ENCODE assay signal across 8 cellular contexts in genomic region chr6:142942805-142943227, GRCh38. TPM values are rescaled to one million over a fixed set of nuclear protein-coding genes. Genes with fewer than 3 reads are reported as not detected.
DNase-seq lines count a peak whose midpoint lies in the region; ATAC-seq, FAIRE-seq and TF ChIP-seq lines count a peak whose summit lies in the region.

No MANE protein-coding gene starts in this region.

- peak; percentile 41 for DNase-seq in DMS53 treated with DMSO at 0.1 percent for 48 hours (lab: John Stamatoyannopoulos, UW; ENCODE audit: unreplicated experiment)
- peak; percentile 36 for DNase-seq in HuH-7.5 (ENCODE audit: low spot score)
- DNase-seq in activated T-helper 1 cell treated with anti-CD3 and anti-CD28 coated beads, Interleukin-12 subunit alpha, Interleukin-12 subunit beta, Interleukin-2, Interleukin-4 antibody, amounts not matched to agents 30 ng/mL and 10 ng/mL and 1 ng/mL, durations not matched to agents 14 hours and 24 hours and 36 hours (ENCODE audit: low spot score) = no peak
- DNase-seq in transverse colon = no peak
- no peak for DNase-seq in COLO668 (lab: John Stamatoyannopoulos, UW; ENCODE audit: unreplicated experiment)

- H3K27me3 Mint-ChIP-seq in activated T-helper 1 cell treated with anti-CD3 and anti-CD28 coated beads, Interleukin-12 subunit alpha, Interleukin-12 subunit beta, Interleukin-2, Interleukin-4 antibody, amounts not matched to agents 30 ng/mL and 10 ng/mL and 1 ng/mL, durations not matched to agents 14 hours and 24 hours and 36 hours (ENCODE audit: insufficient read depth) = peaks cover 6% of the 10 kb centered on the region

- ATAC-seq in GM21381 (IDR thresholded peaks at IDR 0.05; ENCODE audit: unreplicated experiment) = no peak
- ATAC-seq in GM18873 (IDR thresholded peaks at IDR 0.05; ENCODE audit: low FRiP score, unreplicated experiment) = no peak

- peak; percentile 57 to 69 (median 64) for TF ChIP-seq CTCF in transverse colon (IDR thresholded peaks at IDR 0.05)

- H3K27ac Mint-ChIP-seq in activated T-helper 1 cell treated with anti-CD3 and anti-CD28 coated beads, Interleukin-12 subunit alpha, Interleukin-12 subunit beta, Interleukin-2, Interleukin-4 antibody, amounts not matched to agents 30 ng/mL and 10 ng/mL and 1 ng/mL, durations not matched to agents 14 hours and 24 hours and 36 hours = peak overlapping the region; percentile 100

- in situ Hi-C loops in transverse colon (cut with MboI; ENCODE audit: low pct_ligation_motif_present in 1 of 4, low pct_unique_long_range_greater_than_20kb in 1 of 4, low sequenced_read_pairs in 3 of 4) = no loop called here

- H3K36me3 ChIP-seq in transverse colon = no peaks in the 10 kb centered on the region

- intact Hi-C loops in activated T-helper 1 cell treated with anti-CD3 and anti-CD28 coated beads, Interleukin-12 subunit alpha, Interleukin-12 subunit beta, Interleukin-2, Interleukin-4 antibody, amounts not matched to agents 30 ng/mL and 10 ng/mL and 1 ng/mL, durations not matched to agents 14 hours and 24 hours and 36 hours (cut with micrococcal nuclease) = loop anchor here (1.0 to 10.0 kb wide), 9 partner anchors 11 to 1409 kb away; partner anchors contain the start of gene SF3B5
- intact Hi-C loops in transverse colon (cut with DNase I; ENCODE audit: low total_unique reads) = loop anchor here (10.0 kb wide), 1 partner anchor 58 kb away; no protein-coding TSS in a partner anchor

- no peak for TF ChIP-seq EP300 in transverse colon (IDR thresholded peaks at IDR 0.05; ENCODE audit: low read depth)

- no peaks in the 10 kb centered on the region for H3K9me3 Mint-ChIP-seq in activated T-helper 1 cell treated with anti-CD3 and anti-CD28 coated beads, Interleukin-12 subunit alpha, Interleukin-12 subunit beta, Interleukin-2, Interleukin-4 antibody, amounts not matched to agents 30 ng/mL and 10 ng/mL and 1 ng/mL, durations not matched to agents 14 hours and 24 hours and 36 hours

- TF ChIP-seq POLR2A in transverse colon (IDR thresholded peaks at IDR 0.05) = no peak

- H3K4me3 ChIP-seq in transverse colon = no peak overlapping the region

- peak overlapping the region; percentile 96 for H3K4me3 Mint-ChIP-seq in activated T-helper 1 cell treated with anti-CD3 and anti-CD28 coated beads, Interleukin-12 subunit alpha, Interleukin-12 subunit beta, Interleukin-2, Interleukin-4 antibody, amounts not matched to agents 30 ng/mL and 10 ng/mL and 1 ng/mL, durations not matched to agents 14 hours and 24 hours and 36 hours

- H3K36me3 Mint-ChIP-seq in activated T-helper 1 cell treated with anti-CD3 and anti-CD28 coated beads, Interleukin-12 subunit alpha, Interleukin-12 subunit beta, Interleukin-2, Interleukin-4 antibody, amounts not matched to agents 30 ng/mL and 10 ng/mL and 1 ng/mL, durations not matched to agents 14 hours and 24 hours and 36 hours (ENCODE audit: low read depth) = peaks cover 15% of the 10 kb centered on the region

- H3K4me1 Mint-ChIP-seq in activated T-helper 1 cell treated with anti-CD3 and anti-CD28 coated beads, Interleukin-12 subunit alpha, Interleukin-12 subunit beta, Interleukin-2, Interleukin-4 antibody, amounts not matched to agents 30 ng/mL and 10 ng/mL and 1 ng/mL, durations not matched to agents 14 hours and 24 hours and 36 hours (ENCODE audit: low read depth) = peaks cover 70% of the 10 kb centered on the region

- H3K9me3 ChIP-seq in transverse colon = no peaks in the 10 kb centered on the region

- no peaks in the 10 kb centered on the region for H3K27me3 ChIP-seq in transverse colon

- peak overlapping the region; percentile 94 to 99 (median 98) for H3K27ac ChIP-seq in transverse colon

- FAIRE-seq in islet of Langerhans (lab: Jason Lieb, UNC) = peak; percentile 87

- H3K4me1 ChIP-seq in transverse colon = peaks cover 9 to 38% (median 16%) of the 10 kb centered on the region in 4 donors

- 34 to 50% methylated on average over 3 of the region's 3 CpGs for WGBS in transverse colon (ENCODE audit: low coverage in 1 of 2), 2 donors

RNA-seq across cellular contexts. Expression of gene HIVEP2, which starts 2.2 kb away (rescaled TPM):
- total RNA-seq in activated T-helper 1 cell treated with anti-CD3 and anti-CD28 coated beads, Interleukin-12 subunit alpha, Interleukin-12 subunit beta, Interleukin-2, Interleukin-4 antibody, amounts not matched to agents 30 ng/mL and 10 ng/mL and 1 ng/mL, durations not matched to agents 14 hours and 24 hours and 36 hours = 33.9 and 38.4 TPM in 2 replicates
- 10 to 100 TPM in 3 of 4 donors, 1 to 10 TPM in 1; 10.0 to 22.5 (median 13.7) TPM for total RNA-seq in transverse colon

Comparison
In these comparisons a context has a peak if more than half of its experiments do, and no peak if none do; other contexts are left out.
1. DNase-seq: peak in DMS53 treated with DMSO at 0.1 percent for 48 hours (single experiment) and HuH-7.5 (single experiment); none in activated T-helper 1 cell treated with anti-CD3 and anti-CD28 coated beads, Interleukin-12 subunit alpha, Interleukin-12 subunit beta, Interleukin-2, Interleukin-4 antibody, amounts not matched to agents 30 ng/mL and 10 ng/mL and 1 ng/mL, durations not matched to agents 14 hours and 24 hours and 36 hours (single experiment), transverse colon (single experiment) and COLO668 (single experiment).